1 cellular context compared by ENCODE assay signal in the genomic region with DNA sequence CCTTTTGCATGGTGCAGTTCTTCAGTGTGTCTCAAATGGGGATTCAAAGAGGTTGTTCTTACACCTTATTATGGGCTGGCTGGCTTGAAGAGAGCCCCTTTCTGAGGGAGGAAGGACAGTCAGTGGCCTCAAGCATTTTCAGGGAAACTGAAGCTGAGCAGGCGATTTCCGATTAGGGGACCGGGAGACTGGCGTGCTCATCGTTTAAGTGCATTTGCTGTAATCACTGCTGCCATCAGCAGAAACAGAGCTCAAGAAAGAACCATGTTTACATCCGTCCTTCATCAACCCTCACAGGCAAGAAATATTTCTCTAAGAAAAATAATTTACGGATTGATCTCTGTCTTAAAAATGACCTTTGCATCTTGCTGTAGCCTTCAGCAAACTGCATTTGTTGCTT.
TF ChIP-seq lines count a peak whose summit lies in the region.

No MANE protein-coding gene starts in this region.

TF ChIP-seq in WTC11, 78 proteins besides CTCF, POLR2A, EP300 and RAD21 (continued from another document):
- TF ChIP-seq, protein P1, sequence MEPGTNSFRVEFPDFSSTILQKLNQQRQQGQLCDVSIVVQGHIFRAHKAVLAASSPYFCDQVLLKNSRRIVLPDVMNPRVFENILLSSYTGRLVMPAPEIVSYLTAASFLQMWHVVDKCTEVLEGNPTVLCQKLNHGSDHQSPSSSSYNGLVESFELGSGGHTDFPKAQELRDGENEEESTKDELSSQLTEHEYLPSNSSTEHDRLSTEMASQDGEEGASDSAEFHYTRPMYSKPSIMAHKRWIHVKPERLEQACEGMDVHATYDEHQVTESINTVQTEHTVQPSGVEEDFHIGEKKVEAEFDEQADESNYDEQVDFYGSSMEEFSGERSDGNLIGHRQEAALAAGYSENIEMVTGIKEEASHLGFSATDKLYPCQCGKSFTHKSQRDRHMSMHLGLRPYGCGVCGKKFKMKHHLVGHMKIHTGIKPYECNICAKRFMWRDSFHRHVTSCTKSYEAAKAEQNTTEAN (CRISPR knock-in tag; IDR thresholded peaks at IDR 0.05): no peak
